8 cellular contexts compared by ENCODE assay signal in genomic region chr17:81713556-81714411, GRCh38. TPM values are rescaled to one million over a fixed set of nuclear protein-coding genes. Genes with fewer than 3 reads are reported as not detected.
DNase-seq lines count a peak whose midpoint lies in the region; ATAC-seq, FAIRE-seq and TF ChIP-seq lines count a peak whose summit lies in the region.

No MANE protein-coding gene starts in this region.

- H3K9me3 Mint-ChIP-seq in activated CD4-positive, alpha-beta memory T cell treated with anti-CD3 and anti-CD28 coated beads for 36 hours: no peaks in the 10 kb centered on the region

- intact Hi-C loops in activated CD4-positive, alpha-beta memory T cell treated with anti-CD3 and anti-CD28 coated beads for 36 hours (cut with micrococcal nuclease): loop anchor here (5.0 kb wide), 1 partner anchor 46 kb away; the partner anchor contains the start of genes CCDC137 and OXLD1

- H3K4me3 ChIP-seq in A549 (peak overlapping the region; percentile 70), kidney epithelial cell (ENCODE audit: low read depth, low read length) (peak overlapping the region; percentile 56)

- peak overlapping the region; percentile 86 for H3K4me2 ChIP-seq in A549

- no peaks in the 10 kb centered on the region for H3K27me3 ChIP-seq in kidney epithelial cell (ENCODE audit: control insufficient read depth, insufficient read depth, low read length)

- H3K36me3 Mint-ChIP-seq in activated CD4-positive, alpha-beta memory T cell treated with anti-CD3 and anti-CD28 coated beads for 36 hours: peaks cover 1% of the 10 kb centered on the region

- peak overlapping the region; percentile 76 for H3K4me3 Mint-ChIP-seq in activated CD4-positive, alpha-beta memory T cell treated with anti-CD3 and anti-CD28 coated beads for 36 hours

- H3K27me3 Mint-ChIP-seq in activated CD4-positive, alpha-beta memory T cell treated with anti-CD3 and anti-CD28 coated beads for 36 hours: no peaks in the 10 kb centered on the region

- CTCF ChIA-PET in A549 (lab: Yijun Ruan, JAX): interaction anchor here (0.5 to 4.6 kb wide), 16 partner anchors 8 to 308 kb away, joined by 3 to 24 read pairs (median 3); partner anchors contain the start of genes ARL16, HGS and MCRIP1
- CTCF ChIA-PET in activated CD4-positive, alpha-beta memory T cell treated with anti-CD3 and anti-CD28 coated beads for 36 hours (lab: Charles Lee): interaction anchor here (0.9 to 1.4 kb wide), 3 partner anchors 11 to 38 kb away, joined by 3 to 6 read pairs (median 3); partner anchors contain the start of gene MRPL12

- POLR2A ChIA-PET in A549 (lab: Yijun Ruan, JAX): interaction anchor here (1.8 to 3.9 kb wide), 3 partner anchors 9 to 153 kb away, joined by 6 to 41 read pairs (median 18); partner anchors contain the start of gene MRPL12
- POLR2A ChIA-PET in activated CD4-positive, alpha-beta memory T cell treated with anti-CD3 and anti-CD28 coated beads for 36 hours (lab: Charles Lee): interaction anchor here (1.0 kb wide), 1 partner anchor 10 kb away, joined by 4 read pairs; no protein-coding TSS in a partner anchor

- no peak overlapping the region for H3K27ac Mint-ChIP-seq in activated CD4-positive, alpha-beta memory T cell treated with anti-CD3 and anti-CD28 coated beads for 36 hours

- ATAC-seq in A549 (peak in 1 of 2 experiments; percentile 7; a peak in 2 of 6 replicates), HG02588 (IDR thresholded peaks at IDR 0.05; ENCODE audit: unreplicated experiment) (no peak)

- TF ChIP-seq RAD21 in A549 (conservative IDR thresholded peaks at IDR 0.05 in 1 of 2, IDR thresholded peaks at IDR 0.05 in 1 of 2): no peak

- peaks cover 20% of the 10 kb centered on the region for H3K4me1 ChIP-seq in A549

- no peak for TF ChIP-seq CTCF in A549 (IDR thresholded peaks at IDR 0.05)
- TF ChIP-seq CTCF in kidney epithelial cell (IDR thresholded peaks at IDR 0.05; ENCODE audit: insufficient read depth, low read length, poor library complexity, severe bottlenecking): no peak

- TF ChIP-seq POLR2A in A549 (IDR thresholded peaks at IDR 0.05; ENCODE audit: low read length): no peak

- WGBS in A549 (ENCODE audit: missing lambda C conversion rate): 86% methylated on average over 31 of the region's 36 CpGs

- H3K36me3 ChIP-seq in kidney epithelial cell (ENCODE audit: control insufficient read depth, insufficient read depth, low read length): peaks cover 1% of the 10 kb centered on the region

- H3K27ac ChIP-seq in A549: peak overlapping the region in 1 of 2 experiments; percentile 95; a peak in 3 of 6 replicates

- peaks cover 21% of the 10 kb centered on the region for H3K4me1 Mint-ChIP-seq in activated CD4-positive, alpha-beta memory T cell treated with anti-CD3 and anti-CD28 coated beads for 36 hours (ENCODE audit: low read depth)

- FAIRE-seq in A549 (lab: Jason Lieb, UNC): no peak

- H3K9me3 ChIP-seq in A549: no peaks in the 10 kb centered on the region

- no peak for TF ChIP-seq EP300 in A549 (IDR thresholded peaks at IDR 0.05)

- DNase-seq in A549 (ENCODE audit: low read depth in 1 of 2, low spot score in 1 of 2): no peak
- DNase-seq in HUDEP-2 (lab: John Stamatoyannopoulos, UW; ENCODE audit: unreplicated experiment in 76 of 76): peak in 41 of 76 experiments; percentile 7 to 62 (median 28)
- no peak for DNase-seq in activated CD4-positive, alpha-beta memory T cell treated with anti-CD3 and anti-CD28 coated beads for 36 hours
- DNase-seq in kidney epithelial cell (ENCODE audit: low read depth): no peak
- DNase-seq in D341Med (ENCODE audit: low spot score): no peak
- DNase-seq in NCI-H2171 (lab: John Stamatoyannopoulos, UW): no peak
- DNase-seq in nucleus accumbens (lab: John Stamatoyannopoulos, UW): no peak

TF ChIP-seq in A549, 52 proteins besides CTCF, POLR2A, EP300 and RAD21:
- no peak for TF ChIP-seq SREBF2 (IDR thresholded peaks at IDR 0.05)
- TF ChIP-seq E2F6 (IDR thresholded peaks at IDR 0.05; ENCODE audit: borderline replicate concordance, low read depth): 0 out of 2 replicates have a peak, but pooled peaks have one; percentile 16
TF ChIP-seq in A549: peak in this region for 1.

RNA-seq across cellular contexts. Expression of gene SLC25A10, which starts 1.7 kb away (rescaled TPM):
- polyA plus RNA-seq in A549 (2011; rRNA removed): 20.0 and 25.8 TPM in 2 replicates
- polyA plus RNA-seq in A549 (2012; cell fraction: cytosol; rRNA removed): 69.2 and 105 TPM in 2 replicates
- polyA plus RNA-seq in A549 (2012; cell fraction: nucleus; rRNA removed): 99.9 and 141 TPM in 2 replicates
- polyA plus RNA-seq in A549 (2017; fragmentation: RNase III; extraction: RNeasy Plus Mini Kit Qiagen cat#74134 plus additional on column Dnase treatment): 43.4 to 47.1 TPM (median 47.0 TPM) in 3 replicates
- 20.8 and 28.2 TPM in 2 replicates for polyA minus RNA-seq in A549 (2011; rRNA and poly(A)+ RNA removed)
- 10 to 100 TPM; 25.1 to 25.7 TPM for total RNA-seq in activated CD4-positive, alpha-beta memory T cell treated with anti-CD3 and anti-CD28 coated beads for 36 hours
- total RNA-seq in kidney epithelial cell: 23.7 and 27.8 TPM in 2 replicates

RNA-seq across cellular contexts. Expression of gene MRPL12, which starts 10.6 kb away (rescaled TPM):
- polyA plus RNA-seq in A549 (2011; rRNA removed) (152 and 161 TPM in 2 replicates), A549 (2017; fragmentation: RNase III; extraction: RNeasy Plus Mini Kit Qiagen cat#74134 plus additional on column Dnase treatment) (197 to 233 TPM (median 215 TPM) in 3 replicates)
- polyA plus RNA-seq in A549 (2012; cell fraction: cytosol; rRNA removed): 448 and 453 TPM in 2 replicates
- 235 and 273 TPM in 2 replicates for polyA plus RNA-seq in A549 (2012; cell fraction: nucleus; rRNA removed)
- 71.5 and 83.4 TPM in 2 replicates for polyA minus RNA-seq in A549 (2011; rRNA and poly(A)+ RNA removed)
- total RNA-seq in activated CD4-positive, alpha-beta memory T cell treated with anti-CD3 and anti-CD28 coated beads for 36 hours: 100 to 1,000 TPM; 112 to 118 TPM
- total RNA-seq in kidney epithelial cell: 66.1 and 70.5 TPM in 2 replicates

RNA-seq across cellular contexts. Expression of gene HGS, which starts 30.0 kb away (rescaled TPM):
- polyA plus RNA-seq in A549 (2011; rRNA removed) (75.7 and 85.9 TPM in 2 replicates), A549 (2017; fragmentation: RNase III; extraction: RNeasy Plus Mini Kit Qiagen cat#74134 plus additional on column Dnase treatment) (127 to 130 TPM (median 129 TPM) in 3 replicates)
- polyA plus RNA-seq in A549 (2012; cell fraction: cytosol; rRNA removed): 129 and 170 TPM in 2 replicates
- 607 and 996 TPM in 2 replicates for polyA plus RNA-seq in A549 (2012; cell fraction: nucleus; rRNA removed)
- polyA minus RNA-seq in A549 (2011; rRNA and poly(A)+ RNA removed): 157 and 165 TPM in 2 replicates
- 100 to 1,000 TPM in 1 of 2 experiments, 10 to 100 TPM in 1; 96.9 to 111 TPM for total RNA-seq in activated CD4-positive, alpha-beta memory T cell treated with anti-CD3 and anti-CD28 coated beads for 36 hours
- 215 and 239 TPM in 2 replicates for total RNA-seq in kidney epithelial cell

RNA-seq across cellular contexts. Expression of gene ARL16, which starts 30.2 kb away (rescaled TPM):
- polyA plus RNA-seq in A549 (2011; rRNA removed) (43.8 and 45.2 TPM in 2 replicates), A549 (2017; fragmentation: RNase III; extraction: RNeasy Plus Mini Kit Qiagen cat#74134 plus additional on column Dnase treatment) (52.8 to 55.8 TPM (median 53.6 TPM) in 3 replicates)
- polyA plus RNA-seq in A549 (2012; cell fraction: cytosol; rRNA removed): 68.1 and 77.4 TPM in 2 replicates
- 63.3 and 65.0 TPM in 2 replicates for polyA plus RNA-seq in A549 (2012; cell fraction: nucleus; rRNA removed)
- polyA minus RNA-seq in A549 (2011; rRNA and poly(A)+ RNA removed): 19.1 and 21.4 TPM in 2 replicates
- 10 to 100 TPM; 15.1 to 17.1 TPM for total RNA-seq in activated CD4-positive, alpha-beta memory T cell treated with anti-CD3 and anti-CD28 coated beads for 36 hours
- total RNA-seq in kidney epithelial cell: 58.9 and 67.1 TPM in 2 replicates

RNA-seq across cellular contexts. Expression of gene CCDC137, which starts 47.2 kb away (rescaled TPM):
- polyA plus RNA-seq in A549 (2011; rRNA removed) (16.6 and 22.6 TPM in 2 replicates), A549 (2017; fragmentation: RNase III; extraction: RNeasy Plus Mini Kit Qiagen cat#74134 plus additional on column Dnase treatment) (55.0 to 59.7 TPM (median 55.6 TPM) in 3 replicates)
- polyA plus RNA-seq in A549 (2012; cell fraction: cytosol; rRNA removed): 53.4 and 55.6 TPM in 2 replicates
- polyA plus RNA-seq in A549 (2012; cell fraction: nucleus; rRNA removed): 43.4 and 48.9 TPM in 2 replicates
- polyA minus RNA-seq in A549 (2011; rRNA and poly(A)+ RNA removed): 5.5 TPM in 2 replicates
- total RNA-seq in activated CD4-positive, alpha-beta memory T cell treated with anti-CD3 and anti-CD28 coated beads for 36 hours: 10 to 100 TPM; 34.0 to 36.8 TPM
- total RNA-seq in kidney epithelial cell: 22.0 and 25.6 TPM in 2 replicates

Comparison
In these comparisons a context has a peak if more than half of its experiments do, and no peak if none do; other contexts are left out.
1. DNase-seq: peak in HUDEP-2 (41 of 76); none in A549 (0 of 2), activated CD4-positive, alpha-beta memory T cell treated with anti-CD3 and anti-CD28 coated beads for 36 hours (single experiment), kidney epithelial cell (single experiment), D341Med (single experiment), NCI-H2171 (single experiment) and nucleus accumbens (0 of 56).